12 cellular contexts compared by ENCODE assay signal in the genomic region with DNA sequence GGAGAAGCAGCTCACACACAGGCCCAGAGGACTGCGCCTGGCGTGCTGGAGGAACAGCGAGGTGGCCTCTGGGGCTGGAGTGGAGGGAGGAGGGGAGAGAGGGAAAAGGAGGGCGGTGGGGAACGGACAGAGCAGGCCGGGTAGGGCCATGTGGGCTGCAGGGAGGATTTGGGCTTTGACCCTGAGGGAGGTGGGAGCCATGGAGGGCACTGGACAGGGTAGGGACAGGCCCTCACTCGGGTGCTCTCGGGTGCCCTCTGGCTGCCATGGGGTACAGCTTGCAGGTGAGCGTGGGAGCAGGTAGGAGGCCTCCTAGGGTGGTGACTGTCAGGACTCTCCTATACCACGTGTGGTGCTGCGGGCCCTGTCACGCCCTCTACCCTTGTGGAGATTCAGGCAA. TPM values are rescaled to one million over a fixed set of nuclear protein-coding genes. Genes with fewer than 3 reads are reported as not detected.
DNase-seq lines count a peak whose midpoint lies in the region; ATAC-seq and TF ChIP-seq lines count a peak whose summit lies in the region.
"Had no signal": no experiment of that assay in that cellular context is flagged by ENCODE, and none has a peak within 500 bp of the region (broad histone marks: within the 10 kb centered on the region; RNA-seq: fewer than 3 reads in every experiment).

No MANE protein-coding gene starts in this region.

- ATAC-seq in RWPE2 (ENCODE audit: low read depth) (peak; percentile 71), right lobe of liver (peak; percentile 44 to 57 (median 53)), GM19023 (IDR thresholded peaks at IDR 0.05; ENCODE audit: unreplicated experiment) (no peak)

- H3K27me3 ChIP-seq in RWPE2 (ENCODE audit: insufficient read depth, poor library complexity, severe bottlenecking) (no peaks in the 10 kb centered on the region), right lobe of liver (no peaks in the 10 kb centered on the region)

- H3K4me3 ChIP-seq in RWPE2 (ENCODE audit: severe bottlenecking): no peak overlapping the region
- H3K4me3 ChIP-seq in right lobe of liver: no peak overlapping the region

- H3K9me3 ChIP-seq in RWPE2 (ENCODE audit: severe bottlenecking) (no peaks in the 10 kb centered on the region), right lobe of liver (no peaks in the 10 kb centered on the region)

- no peak for TF ChIP-seq POLR2A in right lobe of liver (IDR thresholded peaks at IDR 0.05)

- H3K4me1 ChIP-seq in RWPE2 (ENCODE audit: insufficient read depth, poor library complexity, severe bottlenecking) (no peaks in the 10 kb centered on the region), right lobe of liver (no peaks in the 10 kb centered on the region)

- H3K27ac ChIP-seq in RWPE2 (ENCODE audit: poor library complexity, severe bottlenecking) (no peak overlapping the region), right lobe of liver (no peak overlapping the region)

- intact Hi-C loops in right lobe of liver (cut with DNase I): loop anchor here in 1 of 2 donors (10.0 kb wide), 1 partner anchor 231 kb away; no protein-coding TSS in a partner anchor

- peak; percentile 9 for TF ChIP-seq CTCF in GM12873 (IDR thresholded peaks at IDR 0.05; ENCODE audit: insufficient read depth, low read depth, low read length, missing control alignments)
- peak; percentile 31 for TF ChIP-seq CTCF in RWPE2 (IDR thresholded peaks at IDR 0.05; ENCODE audit: poor library complexity, severe bottlenecking)
- peak in 3 of 4 donors; percentile 19 to 40 (median 24) for TF ChIP-seq CTCF in right lobe of liver (IDR thresholded peaks at IDR 0.05)

- DNase-seq in RWPE2 (ENCODE audit: low spot score) (peak; percentile 44), right lobe of liver (no peak), NCI-H1105 treated with DMSO at 0.1 percent for 48 hours (lab: John Stamatoyannopoulos, UW) (no peak), NCI-H1105 (lab: John Stamatoyannopoulos, UW) (no peak)
- DNase-seq: activated CD8-positive, alpha-beta memory T cell treated with anti-CD3 and anti-CD28 coated beads, Interleukin-2, amount 50 U/mL, for 48 hours; CD4-positive, alpha-beta memory T cell; naive B cell; NCI-H1436 treated with DMSO at 0.1 percent for 48 hours; OCI-M1; T1000 had no signal

- 85% methylated on average over 3 of the region's 12 CpGs for WGBS in right lobe of liver (ENCODE audit: insufficient coverage, low coverage, low lambda C conversion rate, missing lambda C conversion rate)

- H3K36me3 ChIP-seq in RWPE2 (ENCODE audit: low read depth): peaks cover 49% of the 10 kb centered on the region
- peaks cover 0 to 31% (median 6%) of the 10 kb centered on the region in 4 donors for H3K36me3 ChIP-seq in right lobe of liver

RNA-seq across cellular contexts. Expression of a gene that starts 22.8 kb away (rescaled TPM):
- 10 to 100 TPM; 28.4 to 51.2 (median 39.3) TPM for total RNA-seq in right lobe of liver

RNA-seq across cellular contexts. Expression of a gene that starts 23.4 kb away (rescaled TPM):
- 10 to 100 TPM in 5 of 6 experiments, 1 to 10 TPM in 1; 8.4 to 16.3 (median 14.0) TPM for total RNA-seq in right lobe of liver

RNA-seq across cellular contexts. Expression of a gene that starts 37.9 kb away (rescaled TPM):
- total RNA-seq in right lobe of liver: 10 to 100 TPM; 47.2 to 79.1 (median 58.8) TPM

RNA-seq across cellular contexts. Expression of a gene that starts 39.6 kb away (rescaled TPM):
- total RNA-seq in right lobe of liver: 100 to 1,000 TPM in 4 of 6 experiments, 10 to 100 TPM in 2; 35.0 to 149 (median 117) TPM

RNA-seq across cellular contexts. Expression of a gene that starts 44.4 kb away (rescaled TPM):
- total RNA-seq in right lobe of liver: 1,000 to 10,000 TPM in 2 of 6 experiments, 100 to 1,000 TPM in 4; 331 to 1,334 (median 524) TPM
- total RNA-seq: CD4-positive, alpha-beta memory T cell had no signal
